9 cellular contexts compared by ENCODE assay signal in genomic region chr12:9707864-9708808, GRCh38. TPM values are rescaled to one million over a fixed set of nuclear protein-coding genes. Genes with fewer than 3 reads are reported as not detected.
DNase-seq lines count a peak whose midpoint lies in the region; ATAC-seq and TF ChIP-seq lines count a peak whose summit lies in the region.
"Had no signal": no experiment of that assay in that cellular context is flagged by ENCODE, and none has a peak within 500 bp of the region (broad histone marks: within the 10 kb centered on the region; RNA-seq: fewer than 3 reads in every experiment).

No MANE protein-coding gene starts in this region.

- no peak overlapping the region for H3K4me3 ChIP-seq in cardiac fibroblast (replicated peaks in 1 of 2; ENCODE audit: low read depth in 2 of 2, low read length in 2 of 2)
- H3K4me3 ChIP-seq: BLaER1 treated with 17β-estradiol and CSF1 and Interleukin-3, amounts not matched to agents 10 nM and 100 nM had no signal

- ATAC-seq in left lobe of liver (peak; percentile 87), GM21786 (IDR thresholded peaks at IDR 0.05; ENCODE audit: unreplicated experiment) (no peak)

- H3K27ac ChIP-seq in VCaP = no peak overlapping the region

- DNase-seq in DMS79 treated with DMSO at 0.1 percent for 48 hours (lab: John Stamatoyannopoulos, UW) (peak; percentile 19), DMS79 (lab: John Stamatoyannopoulos, UW) (no peak), MV-4-11 (lab: John Stamatoyannopoulos, UW) (peak; percentile 71), cardiac fibroblast (ENCODE audit: low read depth in 2 of 2) (peak; percentile 76), left lobe of liver (ENCODE audit: low spot score) (no peak)
- peak; percentile 29 to 52 for DNase-seq in stimulated activated CD8-positive, alpha-beta memory T cell treated with anti-CD3 and anti-CD28 coated beads, Interleukin-15, amount 100 ng/mL, for 4 hours (ENCODE audit: low read depth in 2 of 2)

- peak; percentile 88 for TF ChIP-seq CTCF in VCaP (conservative IDR thresholded peaks at IDR 0.05)
- peak; percentile 79 for TF ChIP-seq CTCF in cardiac fibroblast (IDR thresholded peaks at IDR 0.05; ENCODE audit: low read depth, low read length)

RNA-seq across cellular contexts. Expression of gene CLECL1, which starts 24.8 kb away (rescaled TPM):
- total RNA-seq in left lobe of liver = 0.38 TPM

RNA-seq across cellular contexts. Expression of gene CLEC2D, which starts 38.6 kb away (rescaled TPM):
- 1.6 TPM for total RNA-seq in left lobe of liver

RNA-seq across cellular contexts. Expression of gene CD69, which starts 52.6 kb away (rescaled TPM):
- 0.53 TPM for total RNA-seq in left lobe of liver

Comparison
In these comparisons a context has a peak if more than half of its experiments do, and no peak if none do; other contexts are left out.
1. DNase-seq: peak in DMS79 treated with DMSO at 0.1 percent for 48 hours (single experiment), MV-4-11 (single experiment), cardiac fibroblast (2 of 2) and stimulated activated CD8-positive, alpha-beta memory T cell treated with anti-CD3 and anti-CD28 coated beads, Interleukin-15, amount 100 ng/mL, for 4 hours (2 of 2); none in DMS79 (single experiment) and left lobe of liver (single experiment).